ENCODE assay signal across 2 cellular contexts in genomic region chr9:68389558-68389957, GRCh38. TPM values are rescaled to one million over a fixed set of nuclear protein-coding genes. Genes with fewer than 3 reads are reported as not detected.
"Had no signal": no experiment of that assay in that cellular context is flagged by ENCODE, and none has a peak within 500 bp of the region (broad histone marks: within the 10 kb centered on the region; RNA-seq: fewer than 3 reads in every experiment).

No MANE protein-coding gene starts in this region.

RNA-seq across cellular contexts. Expression of gene PGM5, which starts 33.1 kb away (rescaled TPM):
- total RNA-seq: epithelial cell of proximal tubule, foreskin keratinocyte had no signal
- polyA plus RNA-seq: foreskin keratinocyte had no signal
